In the genomic region with DNA sequence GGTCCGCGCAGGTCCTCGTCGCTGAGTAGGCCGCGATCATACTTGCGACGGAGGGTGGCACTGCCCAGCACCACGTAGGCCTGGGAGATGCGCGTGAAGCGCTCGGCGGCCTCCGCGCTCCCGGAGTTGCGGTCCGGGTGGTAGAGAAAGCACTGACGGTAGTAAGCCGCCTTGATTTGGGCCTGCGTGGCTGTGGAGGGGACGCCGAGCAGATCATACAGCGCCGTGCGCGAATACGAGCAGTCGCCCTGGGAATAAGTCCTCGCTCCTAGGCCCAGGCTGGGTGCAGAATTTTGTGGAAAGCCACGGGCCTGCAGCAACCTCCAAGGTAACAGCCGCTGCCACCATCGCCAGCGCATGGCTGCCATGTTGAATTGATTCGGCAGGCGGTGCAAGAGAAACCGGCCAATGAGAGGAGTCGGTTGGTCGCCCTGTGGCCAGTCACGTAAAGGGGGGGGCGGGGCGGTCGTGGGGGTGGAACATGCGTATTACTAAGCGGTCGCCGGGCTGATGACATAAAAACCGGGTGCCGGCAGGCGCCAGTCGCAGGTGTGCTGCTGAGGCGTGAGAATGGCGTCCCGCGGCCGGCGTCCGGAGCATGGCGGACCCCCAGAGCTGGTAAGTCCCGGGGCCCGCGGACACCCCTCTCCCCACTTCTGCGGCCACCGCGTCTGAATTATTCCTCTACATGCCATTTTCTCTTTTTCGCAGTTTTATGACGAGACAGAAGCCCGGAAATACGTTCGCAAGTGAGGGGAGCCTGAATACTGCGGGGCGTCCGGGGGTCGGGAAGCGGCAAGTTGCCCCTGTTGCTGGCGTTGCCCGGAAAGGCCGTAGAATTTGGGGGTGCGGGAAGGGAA, we compare ENCODE assay signal across 8 cellular contexts. TPM values are rescaled to one million over a fixed set of nuclear protein-coding genes. Genes with fewer than 3 reads are reported as not detected.
DNase-seq lines count a peak whose midpoint lies in the region; ATAC-seq and TF ChIP-seq lines count a peak whose summit lies in the region.

A gene with protein sequence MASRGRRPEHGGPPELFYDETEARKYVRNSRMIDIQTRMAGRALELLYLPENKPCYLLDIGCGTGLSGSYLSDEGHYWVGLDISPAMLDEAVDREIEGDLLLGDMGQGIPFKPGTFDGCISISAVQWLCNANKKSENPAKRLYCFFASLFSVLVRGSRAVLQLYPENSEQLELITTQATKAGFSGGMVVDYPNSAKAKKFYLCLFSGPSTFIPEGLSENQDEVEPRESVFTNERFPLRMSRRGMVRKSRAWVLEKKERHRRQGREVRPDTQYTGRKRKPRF (plus strand): TSS at position 542 of the 860 bp plus-strand sequence. CDS start 29 bp downstream, at position 571.
A gene (minus strand): TSS at position 398 of the 860 bp plus-strand sequence. CDS start 30 bp downstream, at position 368.

- intact Hi-C loops in thyroid gland (cut with DNase I) = no loop called here

- peaks cover 25 to 31% of the 10 kb centered on the region in 2 donors for H3K36me3 Mint-ChIP-seq in activated naive CD4-positive, alpha-beta T cell treated with anti-CD3 and anti-CD28 coated beads, Interleukin-2, amount 50 U/mL, for 72 hours
- H3K36me3 Mint-ChIP-seq in glutamatergic neuron (ENCODE audit: unreplicated experiment) = peaks cover 4% of the 10 kb centered on the region
- H3K36me3 Mint-ChIP-seq in osteocyte (ENCODE audit: unreplicated experiment) = peaks cover 6% of the 10 kb centered on the region

- peak within 1 kb of the TSS; percentile 87 for H3K9ac ChIP-seq in SK-N-SH

- peak within 1 kb of the TSS; percentile 87 for H2AFZ ChIP-seq in SK-N-SH (ENCODE audit: low read depth)

- no peak for TF ChIP-seq EP300 in SK-N-SH (IDR thresholded peaks at IDR 0.05; ENCODE audit: borderline replicate concordance in 1 of 2, low read depth in 1 of 2, low read length in 1 of 2)

- DNase-seq in GM10248 (ENCODE audit: extremely low spot score) (peak; percentile 99), NCI-H1092 (lab: John Stamatoyannopoulos, UW) (peak; percentile 95), SK-N-SH (peak; percentile 100), glutamatergic neuron (peak; percentile 96), osteocyte (ENCODE audit: extremely low spot score, unreplicated experiment) (peak; percentile 97), thyroid gland (peak; percentile 98)
- peak; percentile 83 to 91 for DNase-seq in activated naive CD4-positive, alpha-beta T cell treated with anti-CD3 and anti-CD28 coated beads, Interleukin-2, amount 50 U/mL, for 72 hours (ENCODE audit: low spot score in 2 of 2)

- H3K27me3 ChIP-seq in SK-N-SH (ENCODE audit: insufficient read depth) (no peaks in the 10 kb centered on the region), thyroid gland (no peaks in the 10 kb centered on the region)

- H3K9me3 ChIP-seq in SK-N-SH (no peaks in the 10 kb centered on the region), thyroid gland (no peaks in the 10 kb centered on the region)

- peak within 1 kb of the TSS; percentile 94 to 97 for H3K27ac Mint-ChIP-seq in activated naive CD4-positive, alpha-beta T cell treated with anti-CD3 and anti-CD28 coated beads, Interleukin-2, amount 50 U/mL, for 72 hours
- H3K27ac Mint-ChIP-seq in glutamatergic neuron (ENCODE audit: unreplicated experiment) (peak within 1 kb of the TSS; percentile 88), osteocyte (ENCODE audit: unreplicated experiment) (peak within 1 kb of the TSS; percentile 95)

- H3K4me1 ChIP-seq in SK-N-SH (ENCODE audit: control insufficient read depth in 1 of 2, insufficient read depth in 2 of 2, low read depth in 1 of 2, low read length in 1 of 2) (peaks cover 19 to 20% of the 10 kb centered on the region in 2 experiments; a peak in 3 of 4 replicates), thyroid gland (peaks cover 39 to 48% of the 10 kb centered on the region in 2 donors)

- H3K27ac ChIP-seq in SK-N-SH (ENCODE audit: low read depth in 2 of 2, low read length in 1 of 2) (peak within 1 kb of the TSS; percentile 67; a peak in 3 of 4 replicates), thyroid gland (peak within 1 kb of the TSS; percentile 62 to 84 (median 83))

- H3K4me3 ChIP-seq in SK-N-SH (ENCODE audit: low read depth in 2 of 2, low read length in 1 of 2) (peak within 1 kb of the TSS; percentile 79 to 90), thyroid gland (replicated peaks in 1 of 3) (peak within 1 kb of the TSS; percentile 78 to 95 (median 83))

- H4K20me1 ChIP-seq in SK-N-SH (ENCODE audit: insufficient read depth) = no peaks in the 10 kb centered on the region

- H3K4me3 Mint-ChIP-seq in glutamatergic neuron (ENCODE audit: unreplicated experiment) = peak within 1 kb of the TSS; percentile 100
- H3K4me3 Mint-ChIP-seq in osteocyte (ENCODE audit: unreplicated experiment) = peak within 1 kb of the TSS; percentile 95

- H3K9me2 ChIP-seq in SK-N-SH = no peaks in the 10 kb centered on the region

- peak; percentile 13 for TF ChIP-seq CTCF in GM10248 (IDR thresholded peaks at IDR 0.05; ENCODE audit: control extremely low read depth, extremely low read depth, low read depth, missing control alignments)
- no peak for TF ChIP-seq CTCF in SK-N-SH (IDR thresholded peaks at IDR 0.05)
- no peak for TF ChIP-seq CTCF in glutamatergic neuron (IDR thresholded peaks at IDR 0.05; ENCODE audit: partially characterized antibody, unreplicated experiment)
- TF ChIP-seq CTCF in osteocyte (IDR thresholded peaks at IDR 0.05) = no peak
- peak in 2 of 6 experiments; percentile 9 to 31 for TF ChIP-seq CTCF in thyroid gland (IDR thresholded peaks at IDR 0.05)

- H3K27me3 Mint-ChIP-seq in glutamatergic neuron (ENCODE audit: unreplicated experiment) = peaks cover 3% of the 10 kb centered on the region
- H3K27me3 Mint-ChIP-seq in osteocyte (ENCODE audit: unreplicated experiment) = no peaks in the 10 kb centered on the region

- CTCF ChIA-PET in GM10248 (lab: Yijun Ruan, JAX) (interaction anchor here (0.9 kb wide), 1 partner anchor 42 kb away, joined by 3 read pairs; no protein-coding TSS in a partner anchor), SK-N-SH (lab: Yijun Ruan, JAX) (interaction anchor here (1.0 to 2.6 kb wide), 3 partner anchors 15 to 76 kb away, joined by 3 to 9 read pairs (median 6); a partner anchor contains a TSS)

- WGBS in SK-N-SH (ENCODE audit: low lambda C conversion rate) = under 1% methylated on average over 63 of the region's 80 CpGs
- 0% methylated on average over 25 to 41 of the region's 80 CpGs for WGBS in thyroid gland, 2 donors

- H3K36me3 ChIP-seq in SK-N-SH (replicated peaks in 1 of 2; ENCODE audit: control insufficient read depth in 1 of 2, insufficient read depth in 2 of 2, low read length in 1 of 2) (peaks cover 15 to 30% of the 10 kb centered on the region in 2 experiments), thyroid gland (peaks cover 0 to 4% of the 10 kb centered on the region in 2 donors)

- peaks cover 96% of the 10 kb centered on the region for H3K79me2 ChIP-seq in SK-N-SH (ENCODE audit: insufficient read depth)

- peak within 1 kb of the TSS; percentile 98 for H3K4me2 ChIP-seq in SK-N-SH

- H3K4me1 Mint-ChIP-seq in glutamatergic neuron (ENCODE audit: low read depth, unreplicated experiment) (peaks cover 13% of the 10 kb centered on the region), osteocyte (ENCODE audit: unreplicated experiment) (peaks cover 33% of the 10 kb centered on the region)

- peak in 1 of 2 donors; percentile 83 for TF ChIP-seq POLR2A in thyroid gland (IDR thresholded peaks at IDR 0.05)

- POLR2A ChIA-PET in GM10248 (lab: Yijun Ruan, JAX) (interaction anchor here (1.0 kb wide), 2 partner anchors 13 to 18 kb away, joined by 3 to 5 read pairs; no protein-coding TSS in a partner anchor), SK-N-SH (lab: Yijun Ruan, JAX) (interaction anchor here (1.0 kb wide), 1 partner anchor 22 kb away, joined by 4 read pairs; no protein-coding TSS in a partner anchor)

- H3K9me3 Mint-ChIP-seq in activated naive CD4-positive, alpha-beta T cell treated with anti-CD3 and anti-CD28 coated beads, Interleukin-2, amount 50 U/mL, for 72 hours = no peaks in the 10 kb centered on the region
- H3K9me3 Mint-ChIP-seq in glutamatergic neuron (ENCODE audit: unreplicated experiment) (peaks cover 10% of the 10 kb centered on the region), osteocyte (ENCODE audit: unreplicated experiment) (no peaks in the 10 kb centered on the region)

- peak; percentile 85 for ATAC-seq in HG02610 (IDR thresholded peaks at IDR 0.05; ENCODE audit: unreplicated experiment)
- peak; percentile 96 to 97 for ATAC-seq in activated naive CD4-positive, alpha-beta T cell treated with anti-CD3 and anti-CD28 coated beads, Interleukin-2, amount 50 U/mL, for 72 hours

- no peak for TF ChIP-seq RAD21 in SK-N-SH (IDR thresholded peaks at IDR 0.05; ENCODE audit: low read length)

- H3F3A ChIP-seq in SK-N-SH (replicated peaks; ENCODE audit: insufficient read depth) = no peaks in the 10 kb centered on the region

TF ChIP-seq in SK-N-SH, 30 proteins besides CTCF, POLR2A, EP300 and RAD21 (continues in another document):
- TF ChIP-seq MEF2A (IDR thresholded peaks at IDR 0.05; ENCODE audit: borderline replicate concordance, low read depth) (no peak), NFIC (IDR thresholded peaks at IDR 0.05; ENCODE audit: borderline replicate concordance) (no peak)

RNA-seq across cellular contexts. Expression of the first gene that starts in this region (rescaled TPM):
- polyA plus RNA-seq in SK-N-SH (2012; rRNA removed) = 174 and 206 TPM in 2 replicates
- 167 and 190 TPM in 2 replicates for polyA plus RNA-seq in SK-N-SH (2012; cell fraction: cytosol; rRNA removed)
- polyA plus RNA-seq in SK-N-SH (2012; cell fraction: nucleus; rRNA removed) = 151 and 156 TPM in 2 replicates
- total RNA-seq in activated naive CD4-positive, alpha-beta T cell treated with anti-CD3 and anti-CD28 coated beads, Interleukin-2, amount 50 U/mL, for 72 hours = 10 to 100 TPM; 91.8 to 97.9 TPM
- 42.6 TPM for total RNA-seq in glutamatergic neuron (ENCODE audit: unreplicated experiment)
- total RNA-seq in osteocyte = 47.2 and 56.7 TPM in 2 replicates
- total RNA-seq in thyroid gland = 10 to 100 TPM; 58.3 to 78.0 (median 64.9) TPM

RNA-seq across cellular contexts. Expression of the second gene that starts in this region (rescaled TPM):
- 10.6 and 11.0 TPM in 2 replicates for polyA plus RNA-seq in SK-N-SH (2012; rRNA removed)
- 8.0 and 10.5 TPM in 2 replicates for polyA plus RNA-seq in SK-N-SH (2012; cell fraction: cytosol; rRNA removed)
- 7.5 and 8.0 TPM in 2 replicates for polyA plus RNA-seq in SK-N-SH (2012; cell fraction: nucleus; rRNA removed)
- total RNA-seq in activated naive CD4-positive, alpha-beta T cell treated with anti-CD3 and anti-CD28 coated beads, Interleukin-2, amount 50 U/mL, for 72 hours = 1 to 10 TPM; 3.7 to 7.5 TPM
- total RNA-seq in glutamatergic neuron (ENCODE audit: unreplicated experiment) (8.4 TPM), osteocyte (13.8 and 14.5 TPM in 2 replicates), thyroid gland (10 to 100 TPM in 3 of 4 donors, 1 to 10 TPM in 1; 9.0 to 19.1 (median 14.8) TPM)

Comparison
In these comparisons a context has a peak if more than half of its experiments do, and no peak if none do; other contexts are left out.
1. Peak in every context shown above with its lines: DNase-seq, ATAC-seq, H3K4me3 ChIP-seq and H3K27ac ChIP-seq.